Comparison of ENCODE assay signal across 1 cellular context in genomic region chr9:38064842-38065368, GRCh38.
TF ChIP-seq lines count a peak whose summit lies in the region.

No MANE protein-coding gene starts in this region.

TF ChIP-seq in HepG2, 621 proteins besides CTCF, POLR2A, EP300 and RAD21:
- no peak for TF ChIP-seq JDP2 (CRISPR knock-in tag; IDR thresholded peaks at IDR 0.05; ENCODE audit: borderline replicate concordance)
- no peak for TF ChIP-seq ZNF652 (CRISPR knock-in tag; IDR thresholded peaks at IDR 0.05; ENCODE audit: borderline replicate concordance, low read depth)
- TF ChIP-seq ZNF770 (CRISPR knock-in tag; IDR thresholded peaks at IDR 0.05): peak; percentile 93
- no peak for TF ChIP-seq ZNF256 (CRISPR knock-in tag; conservative IDR thresholded peaks at IDR 0.05)
